In genomic region chr7:138388673-138389491, GRCh38 we compare ENCODE assay signal across 1 cellular context.
TF ChIP-seq lines count a peak whose summit lies in the region.

No MANE protein-coding gene starts in this region.

TF ChIP-seq in HepG2, 621 proteins besides CTCF, POLR2A, EP300 and RAD21 (continued from another document and continues in another):
- no peak for TF ChIP-seq SUZ12 (IDR thresholded peaks at IDR 0.05; ENCODE audit: low read depth, low read length)
- TF ChIP-seq FOXP4 (CRISPR knock-in tag; IDR thresholded peaks at IDR 0.05), result peak; percentile 89
- TF ChIP-seq ZBTB7B (CRISPR knock-in tag; IDR thresholded peaks at IDR 0.05), result no peak; the same call in 1 of the 2 replicates
- no peak for TF ChIP-seq ZNF780A (CRISPR knock-in tag; IDR thresholded peaks at IDR 0.05)
- TF ChIP-seq NR2C2 (CRISPR knock-in tag; IDR thresholded peaks at IDR 0.05; ENCODE audit: borderline replicate concordance), result peak; percentile 87
- TF ChIP-seq MIXL1 (CRISPR knock-in tag; IDR thresholded peaks at IDR 0.05), result peak; percentile 93
- peak; percentile 39; the same call in 1 of the 2 replicates for TF ChIP-seq THAP11 (CRISPR knock-in tag; IDR thresholded peaks at IDR 0.05)
- peak; percentile 87; the same call in 1 of the 2 replicates for TF ChIP-seq TARDBP (CRISPR knock-in tag; IDR thresholded peaks at IDR 0.05)
- TF ChIP-seq ZBTB10 (CRISPR knock-in tag; IDR thresholded peaks at IDR 0.05; ENCODE audit: borderline replicate concordance), result no peak
- TF ChIP-seq ZNF331 (CRISPR knock-in tag; IDR thresholded peaks at IDR 0.05), result peak; percentile 41; the same call in 1 of the 2 replicates
- no peak for TF ChIP-seq ZFP36L2 (CRISPR knock-in tag; IDR thresholded peaks at IDR 0.05)
- no peak for TF ChIP-seq USF2 (IDR thresholded peaks at IDR 0.05; ENCODE audit: low read depth, low read length)
- TF ChIP-seq USF2 (CRISPR knock-in tag; IDR thresholded peaks at IDR 0.05; ENCODE audit: borderline replicate concordance), result peak; percentile 32; the same call in 1 of the 2 replicates
- no peak for TF ChIP-seq THAP9 (CRISPR knock-in tag; IDR thresholded peaks at IDR 0.05; ENCODE audit: borderline replicate concordance)
- TF ChIP-seq KDM1A (CRISPR knock-in tag; IDR thresholded peaks at IDR 0.05), result 0 out of 2 replicates have a peak, but pooled peaks have one; percentile 13
- TF ChIP-seq RFXAP (CRISPR knock-in tag; IDR thresholded peaks at IDR 0.05; ENCODE audit: borderline replicate concordance), result 0 out of 2 replicates have a peak, but pooled peaks have one; percentile 18
- TF ChIP-seq KDM6A (CRISPR knock-in tag; IDR thresholded peaks at IDR 0.05; ENCODE audit: low read depth), result peak; percentile 32; the same call in 1 of the 2 replicates
- TF ChIP-seq HNRNPUL1 (IDR thresholded peaks at IDR 0.05; ENCODE audit: low read depth, low read length), result no peak
- TF ChIP-seq RARG (CRISPR knock-in tag; IDR thresholded peaks at IDR 0.05; ENCODE audit: low read depth), result 0 out of 2 replicates have a peak, but pooled peaks have one; percentile 70
- no peak for TF ChIP-seq TAF15 (IDR thresholded peaks at IDR 0.05; ENCODE audit: low read depth, low read length, poor library complexity, severe bottlenecking)
- TF ChIP-seq CC2D1A (CRISPR knock-in tag; IDR thresholded peaks at IDR 0.05), result no peak
- TF ChIP-seq HNF1B (CRISPR knock-in tag; IDR thresholded peaks at IDR 0.05), result peak; percentile 60
- TF ChIP-seq ZNF354B (CRISPR knock-in tag; IDR thresholded peaks at IDR 0.05), result no peak
- peak; percentile 30; the same call in 1 of the 2 replicates for TF ChIP-seq ETV5 (CRISPR knock-in tag; IDR thresholded peaks at IDR 0.05; ENCODE audit: borderline replicate concordance)
- TF ChIP-seq NCOA2 (CRISPR knock-in tag; IDR thresholded peaks at IDR 0.05), result peak; percentile 99
- TF ChIP-seq PATZ1 (CRISPR knock-in tag; IDR thresholded peaks at IDR 0.05), result peak; percentile 42; the same call in 1 of the 2 replicates
- peak; percentile 86; the same call in 1 of the 2 replicates for TF ChIP-seq FOSL1 (CRISPR knock-in tag; IDR thresholded peaks at IDR 0.05; ENCODE audit: borderline replicate concordance)
- no peak; the same call in 1 of the 2 replicates for TF ChIP-seq SP4 (CRISPR knock-in tag; IDR thresholded peaks at IDR 0.05)
- no peak for TF ChIP-seq HNRNPLL (IDR thresholded peaks at IDR 0.05; ENCODE audit: low read depth, low read length, poor library complexity, severe bottlenecking)
- peak; percentile 97; the same call in 1 of the 2 replicates for TF ChIP-seq FOXJ3 (CRISPR knock-in tag; IDR thresholded peaks at IDR 0.05; ENCODE audit: borderline replicate concordance)
- TF ChIP-seq POLR2AphosphoS2 (IDR thresholded peaks at IDR 0.05; ENCODE audit: low read depth, low read length), result no peak
- peak; percentile 85 for TF ChIP-seq HOXA3 (CRISPR knock-in tag; IDR thresholded peaks at IDR 0.05)
- TF ChIP-seq TRAFD1 (CRISPR knock-in tag; IDR thresholded peaks at IDR 0.05; ENCODE audit: borderline replicate concordance), result no peak
- peak; percentile 84 for TF ChIP-seq ZGPAT (CRISPR knock-in tag; IDR thresholded peaks at IDR 0.05)
- TF ChIP-seq SRY (CRISPR knock-in tag; IDR thresholded peaks at IDR 0.05), result no peak
- TF ChIP-seq FOXO1 (CRISPR knock-in tag; IDR thresholded peaks at IDR 0.05), result peak; percentile 59; the same call in 1 of the 2 replicates
- TF ChIP-seq ZNF670 (CRISPR knock-in tag; IDR thresholded peaks at IDR 0.05; ENCODE audit: borderline replicate concordance), result peak; percentile 61; the same call in 1 of the 2 replicates
- 0 out of 2 replicates have a peak, but pooled peaks have one; percentile 16 for TF ChIP-seq ZFP91 (CRISPR knock-in tag; IDR thresholded peaks at IDR 0.05; ENCODE audit: borderline replicate concordance)
- peak; percentile 78 for TF ChIP-seq CSRNP1 (CRISPR knock-in tag; IDR thresholded peaks at IDR 0.05)
